1 cellular context compared by ENCODE assay signal in genomic region chr16:88601313-88602036, GRCh38.
TF ChIP-seq lines count a peak whose summit lies in the region.

No MANE protein-coding gene starts in this region.

TF ChIP-seq in HepG2, 621 proteins besides CTCF, POLR2A, EP300 and RAD21:
- TF ChIP-seq ELK4 (CRISPR knock-in tag; IDR thresholded peaks at IDR 0.05; ENCODE audit: borderline replicate concordance) (no peak), ZNF780A (CRISPR knock-in tag; IDR thresholded peaks at IDR 0.05) (no peak), ZNF30 (CRISPR knock-in tag; IDR thresholded peaks at IDR 0.05) (no peak)
